In genomic region chr20:14134004-14134403, GRCh38 we compare ENCODE assay signal across 19 cellular contexts.
"Had no signal": no experiment of that assay in that cellular context is flagged by ENCODE, and none has a peak within 500 bp of the region (broad histone marks: within the 10 kb centered on the region; RNA-seq: fewer than 3 reads in every experiment).

No MANE protein-coding gene starts in this region.

- ATAC-seq: gastrocnemius medialis, heart right ventricle, left cardiac atrium, left lung, left ventricle myocardium superior, lower lobe of right lung, mucosa of descending colon had no signal

- H3K4me3 ChIP-seq: coronary artery, dorsolateral prefrontal cortex, esophagus muscularis mucosa, gastrocnemius medialis, heart right ventricle, left lung, lower lobe of right lung, mucosa of descending colon had no signal

- H3K27ac ChIP-seq: coronary artery, dorsolateral prefrontal cortex, esophagus muscularis mucosa, gastrocnemius medialis, heart right ventricle, left lung, lower lobe of right lung had no signal

- DNase-seq: dermis blood vessel endothelial cell; dorsolateral prefrontal cortex; effector CD4-positive, alpha-beta T cell; effector memory CD4-positive, alpha-beta T cell; foreskin melanocyte; gastrocnemius medialis; glutamatergic neuron; head of caudate nucleus; heart right ventricle; hippocampal formation; left cardiac atrium; left lung; left ventricle myocardium superior; lower lobe of right lung; mesenchymal stem cell; mucosa of descending colon; naive B cell had no signal

- H3K36me3 ChIP-seq: esophagus muscularis mucosa, gastrocnemius medialis, heart right ventricle, left lung, lower lobe of right lung had no signal

- H3K4me1 ChIP-seq: esophagus muscularis mucosa, gastrocnemius medialis, heart right ventricle, left lung, lower lobe of right lung had no signal

- H3K27me3 ChIP-seq: dorsolateral prefrontal cortex, esophagus muscularis mucosa, gastrocnemius medialis, heart right ventricle, left lung had no signal

- H3K9me3 ChIP-seq: esophagus muscularis mucosa, gastrocnemius medialis, lower lobe of right lung, mucosa of descending colon had no signal
